In genomic region chr3:42653303-42653559, GRCh38 we compare ENCODE assay signal across 9 cellular contexts. TPM values are rescaled to one million over a fixed set of nuclear protein-coding genes. Genes with fewer than 3 reads are reported as not detected.
DNase-seq lines count a peak whose midpoint lies in the region; ATAC-seq and TF ChIP-seq lines count a peak whose summit lies in the region.
"Had no signal": no experiment of that assay in that cellular context is flagged by ENCODE, and none has a peak within 500 bp of the region (broad histone marks: within the 10 kb centered on the region; RNA-seq: fewer than 3 reads in every experiment).

No MANE protein-coding gene starts in this region.

- no peaks in the 10 kb centered on the region for H3K9me3 ChIP-seq in RWPE2 (ENCODE audit: severe bottlenecking)
- no peaks in the 10 kb centered on the region for H3K9me3 ChIP-seq in neutrophil

- H3K36me3 ChIP-seq in RWPE2 (ENCODE audit: low read depth) (no peaks in the 10 kb centered on the region), neutrophil (no peaks in the 10 kb centered on the region)

- intact Hi-C loops in CD14-positive monocyte (cut with micrococcal nuclease): loop anchor here in 1 of 2 donors (10.0 kb wide), 1 partner anchor 68 kb away; the partner anchor contains the start of gene SEC22C

- peak overlapping the region; percentile 89 to 96 (median 94) for H3K27ac Mint-ChIP-seq in CD14-positive monocyte

- H3K9me3 Mint-ChIP-seq in CD14-positive monocyte: no peaks in the 10 kb centered on the region

- DNase-seq in CD14-positive monocyte (ENCODE audit: low spot score) (no peak), RWPE2 (ENCODE audit: low spot score) (no peak), epithelial cell of prostate (ENCODE audit: low read depth, low spot score) (no peak)
- no peak for DNase-seq in activated CD8-positive, alpha-beta memory T cell treated with anti-CD3 and anti-CD28 coated beads for 24 hours
- DNase-seq: NCI-H446 treated with DMSO at 0.1 percent for 48 hours had no signal

- H3K27me3 ChIP-seq in RWPE2 (ENCODE audit: insufficient read depth, poor library complexity, severe bottlenecking) (no peaks in the 10 kb centered on the region), neutrophil (no peaks in the 10 kb centered on the region)

- H3K27ac ChIP-seq in RWPE2 (ENCODE audit: poor library complexity, severe bottlenecking) (peak overlapping the region; percentile 80), epithelial cell of prostate (peak overlapping the region; percentile 69), neutrophil (peak overlapping the region; percentile 91)

- TF ChIP-seq CTCF in CD14-positive monocyte (IDR thresholded peaks at IDR 0.05) (no peak), RWPE2 (IDR thresholded peaks at IDR 0.05; ENCODE audit: poor library complexity, severe bottlenecking) (no peak), neutrophil (IDR thresholded peaks at IDR 0.05) (no peak)

- H3K27me3 Mint-ChIP-seq in CD14-positive monocyte (ENCODE audit: low read depth in 3 of 3): peaks cover 0 to 1% (median 0%) of the 10 kb centered on the region in 3 donors

- peak overlapping the region; percentile 94 for H3K4me3 ChIP-seq in RWPE2 (ENCODE audit: severe bottlenecking)
- peak overlapping the region; percentile 78 to 79 for H3K4me3 ChIP-seq in neutrophil (ENCODE audit: low read depth in 1 of 2, low read length in 1 of 2)

- H3K4me1 Mint-ChIP-seq in CD14-positive monocyte: peaks cover 61% of the 10 kb centered on the region

- peak overlapping the region; percentile 93 to 96 for H3K4me3 Mint-ChIP-seq in CD14-positive monocyte

- peaks cover 22% of the 10 kb centered on the region for H3K4me1 ChIP-seq in RWPE2 (ENCODE audit: insufficient read depth, poor library complexity, severe bottlenecking)
- H3K4me1 ChIP-seq in neutrophil (ENCODE audit: control insufficient read depth in 1 of 2, insufficient read depth in 1 of 2, low read depth in 1 of 2, low read length in 1 of 2): peaks cover 64 to 66% of the 10 kb centered on the region in 2 experiments

- ATAC-seq in RWPE2 (ENCODE audit: low read depth) (no peak), HG03378 (IDR thresholded peaks at IDR 0.05; ENCODE audit: unreplicated experiment) (no peak), GM21360 (IDR thresholded peaks at IDR 0.05; ENCODE audit: unreplicated experiment) (no peak), HG02840 (IDR thresholded peaks at IDR 0.05; ENCODE audit: low FRiP score, unreplicated experiment) (no peak)

- H3K36me3 Mint-ChIP-seq in CD14-positive monocyte: peaks cover 17 to 29% of the 10 kb centered on the region in 2 donors

RNA-seq across cellular contexts. Expression of gene ZBTB47, which starts 0.3 kb away (rescaled TPM):
- under 1 TPM; 0.35 to 0.41 TPM for polyA plus RNA-seq in CD14-positive monocyte

RNA-seq across cellular contexts. Expression of gene KLHL40, which starts 32.1 kb away (rescaled TPM):
- not detected for polyA plus RNA-seq in CD14-positive monocyte

RNA-seq across cellular contexts. Expression of gene HHATL, which starts 49.4 kb away (rescaled TPM):
- not detected for polyA plus RNA-seq in CD14-positive monocyte

RNA-seq across cellular contexts. Expression of gene NKTR, which starts 52.7 kb away (rescaled TPM):
- 1 to 10 TPM; 2.6 to 5.8 TPM for polyA plus RNA-seq in CD14-positive monocyte
